In genomic region chr9:34896112-34896511, GRCh38 we compare ENCODE assay signal across 18 cellular contexts.
DNase-seq lines count a peak whose midpoint lies in the region; ATAC-seq and TF ChIP-seq lines count a peak whose summit lies in the region.
"Had no signal": no experiment of that assay in that cellular context is flagged by ENCODE, and none has a peak within 500 bp of the region (broad histone marks: within the 10 kb centered on the region; RNA-seq: fewer than 3 reads in every experiment).

No MANE protein-coding gene starts in this region.

- H3K27ac Mint-ChIP-seq in endodermal cell (no peak overlapping the region), natural killer cell (no peak overlapping the region)
- H3K27ac Mint-ChIP-seq: activated naive CD4-positive, alpha-beta T cell treated with anti-CD3 and anti-CD28 coated beads, Interleukin-2, amount 50 U/mL, for 24 hours had no signal

- no peak overlapping the region for H3K4me3 ChIP-seq in left ventricle myocardium inferior
- no peak overlapping the region for H3K4me3 ChIP-seq in OCI-LY3 (ENCODE audit: low read length)
- H3K4me3 ChIP-seq in endodermal cell (ENCODE audit: low read length): no peak overlapping the region
- no peak overlapping the region for H3K4me3 ChIP-seq in suprapubic skin
- H3K4me3 ChIP-seq in adrenal gland: no peak overlapping the region
- H3K4me3 ChIP-seq: Peyer's patch, right lobe of liver had no signal

- H3K4me1 ChIP-seq in left ventricle myocardium inferior (no peaks in the 10 kb centered on the region), OCI-LY3 (ENCODE audit: low read length) (no peaks in the 10 kb centered on the region), endodermal cell (ENCODE audit: control insufficient read depth, insufficient read depth, low read length) (no peaks in the 10 kb centered on the region), suprapubic skin (no peaks in the 10 kb centered on the region), adrenal gland (replicated peaks in 1 of 2) (no peaks in the 10 kb centered on the region)
- H3K4me1 ChIP-seq: Peyer's patch, right lobe of liver had no signal

- H3K9ac ChIP-seq in OCI-LY3 (ENCODE audit: low read length) (no peak overlapping the region), endodermal cell (ENCODE audit: extremely low read depth, low read length, poor library complexity, severe bottlenecking) (no peak overlapping the region)

- no peaks in the 10 kb centered on the region for H3K36me3 ChIP-seq in left ventricle myocardium inferior
- no peaks in the 10 kb centered on the region for H3K36me3 ChIP-seq in OCI-LY3 (replicated peaks; ENCODE audit: low read depth, low read length)
- H3K36me3 ChIP-seq in endodermal cell (ENCODE audit: control insufficient read depth, insufficient read depth, low read length): no peaks in the 10 kb centered on the region
- H3K36me3 ChIP-seq in suprapubic skin: no peaks in the 10 kb centered on the region
- no peaks in the 10 kb centered on the region for H3K36me3 ChIP-seq in adrenal gland (replicated peaks in 1 of 2)
- H3K36me3 ChIP-seq: Peyer's patch, right lobe of liver had no signal

- TF ChIP-seq CTCF in left ventricle myocardium inferior (IDR thresholded peaks at IDR 0.05; ENCODE audit: borderline replicate concordance): peak; percentile 39
- TF ChIP-seq CTCF in OCI-LY3 (IDR thresholded peaks at IDR 0.05; ENCODE audit: low read depth, low read length): peak; percentile 25; the same call in 1 of the 2 replicates
- TF ChIP-seq CTCF in endodermal cell (conservative IDR thresholded peaks at IDR 0.05): peak; percentile 64
- no peak for TF ChIP-seq CTCF in suprapubic skin (IDR thresholded peaks at IDR 0.05)
- TF ChIP-seq CTCF in adrenal gland (IDR thresholded peaks at IDR 0.05): no peak
- TF ChIP-seq CTCF in natural killer cell (IDR thresholded peaks at IDR 0.05): no peak

- 32 to 52% methylated on average over 2 of the region's 2 CpGs for WGBS in endodermal cell (ENCODE audit: insufficient coverage in 1 of 2, insufficient read length in 1 of 2), 2 experiments
- WGBS in suprapubic skin: 30% methylated on average over 2 of the region's 2 CpGs
- WGBS in adrenal gland, 4 donors: 18 to 23% (median 21%) methylated on average over 2 of the region's 2 CpGs

- H3K4me2 ChIP-seq in OCI-LY3 (ENCODE audit: low read length): no peak overlapping the region

- H2AFZ ChIP-seq in OCI-LY3 (ENCODE audit: low read depth, low read length): no peak overlapping the region

- no peak for ATAC-seq in left ventricle myocardium superior
- no peak for ATAC-seq in natural killer cell
- ATAC-seq: right lobe of liver had no signal

- H3K79me2 ChIP-seq in OCI-LY3 (ENCODE audit: low read length): no peaks in the 10 kb centered on the region

- H3K9me3 Mint-ChIP-seq in endodermal cell (no peaks in the 10 kb centered on the region), natural killer cell (no peaks in the 10 kb centered on the region)
- H3K9me3 Mint-ChIP-seq: activated naive CD4-positive, alpha-beta T cell treated with anti-CD3 and anti-CD28 coated beads, Interleukin-2, amount 50 U/mL, for 24 hours had no signal

- H4K20me1 ChIP-seq in OCI-LY3 (ENCODE audit: insufficient read depth, low read length): no peaks in the 10 kb centered on the region

- TF ChIP-seq POLR2A in suprapubic skin (IDR thresholded peaks at IDR 0.05) (no peak), adrenal gland (IDR thresholded peaks at IDR 0.05) (no peak)

- peaks cover 63% of the 10 kb centered on the region for H3K27me3 ChIP-seq in left ventricle myocardium inferior (ENCODE audit: low read depth)
- peaks cover 51% of the 10 kb centered on the region for H3K27me3 ChIP-seq in OCI-LY3 (ENCODE audit: low read depth, low read length)
- peaks cover 65% of the 10 kb centered on the region for H3K27me3 ChIP-seq in endodermal cell (ENCODE audit: control insufficient read depth, insufficient read depth, low read length, poor library complexity, severe bottlenecking)
- H3K27me3 ChIP-seq in suprapubic skin: no peaks in the 10 kb centered on the region
- H3K27me3 ChIP-seq in adrenal gland: peaks cover 11% of the 10 kb centered on the region
- H3K27me3 ChIP-seq: Peyer's patch, right lobe of liver had no signal

- no peaks in the 10 kb centered on the region for H3K4me1 Mint-ChIP-seq in endodermal cell
- H3K4me1 Mint-ChIP-seq in natural killer cell: no peaks in the 10 kb centered on the region
- H3K4me1 Mint-ChIP-seq: activated naive CD4-positive, alpha-beta T cell treated with anti-CD3 and anti-CD28 coated beads, Interleukin-2, amount 50 U/mL, for 24 hours had no signal

- H3K27ac ChIP-seq in left ventricle myocardium inferior (replicated peaks) (no peak overlapping the region), OCI-LY3 (ENCODE audit: low read length) (no peak overlapping the region), endodermal cell (ENCODE audit: low read depth, low read length) (no peak overlapping the region), suprapubic skin (no peak overlapping the region), adrenal gland (no peak overlapping the region)
- H3K27ac ChIP-seq: Peyer's patch, right lobe of liver had no signal

- no peak overlapping the region for H3K4me3 Mint-ChIP-seq in endodermal cell
- H3K4me3 Mint-ChIP-seq in natural killer cell: no peak overlapping the region
- H3K4me3 Mint-ChIP-seq: activated naive CD4-positive, alpha-beta T cell treated with anti-CD3 and anti-CD28 coated beads, Interleukin-2, amount 50 U/mL, for 24 hours had no signal

- no peak for DNase-seq in left ventricle myocardium inferior
- DNase-seq in left ventricle myocardium superior: no peak
- DNase-seq in endodermal cell: no peak
- no peak for DNase-seq in suprapubic skin (ENCODE audit: low spot score in 2 of 2)
- DNase-seq in adrenal gland: no peak
- DNase-seq in activated naive CD4-positive, alpha-beta T cell (lab: John Stamatoyannopoulos, UW): no peak
- DNase-seq in natural killer cell: no peak
- DNase-seq: activated CD4-positive, alpha-beta T cell treated with anti-CD3 and anti-CD28 coated beads for 1 hour; Calu3; effector CD8-positive, alpha-beta T cell; mesenchymal stem cell; NCI-H1105 treated with DMSO at 0.1 percent for 48 hours; NCI-H345; Peyer's patch; right lobe of liver; stimulated activated CD4-positive, alpha-beta T cell treated with anti-CD3 and anti-CD28 coated beads, Interleukin-4, amount 100 ng/mL, for 1 hour had no signal

- H3K36me3 Mint-ChIP-seq in endodermal cell (ENCODE audit: low read depth) (no peaks in the 10 kb centered on the region), natural killer cell (no peaks in the 10 kb centered on the region)
- H3K36me3 Mint-ChIP-seq: activated naive CD4-positive, alpha-beta T cell treated with anti-CD3 and anti-CD28 coated beads, Interleukin-2, amount 50 U/mL, for 24 hours had no signal

- intact Hi-C loops in left ventricle myocardium inferior (cut with micrococcal nuclease) (loop anchor here (5.0 kb wide), 1 partner anchor 91 kb away; the partner anchor contains the start of gene DNAJB5), left ventricle myocardium superior (cut with micrococcal nuclease) (no loop called here), adrenal gland (cut with DNase I) (loop anchor here (5.0 kb wide), 2 partner anchors 81 to 201 kb away; partner anchors contain the start of gene PIGO (in 1 of the 2)), natural killer cell (cut with micrococcal nuclease) (loop anchor here (10.0 kb wide), 1 partner anchor 659 kb away; no protein-coding TSS in a partner anchor)

- no peaks in the 10 kb centered on the region for H3K9me3 ChIP-seq in left ventricle myocardium inferior (replicated peaks)
- H3K9me3 ChIP-seq in OCI-LY3 (ENCODE audit: insufficient read depth, low read length): no peaks in the 10 kb centered on the region
- no peaks in the 10 kb centered on the region for H3K9me3 ChIP-seq in endodermal cell (ENCODE audit: control insufficient read depth, low read length)
- no peaks in the 10 kb centered on the region for H3K9me3 ChIP-seq in suprapubic skin
- no peaks in the 10 kb centered on the region for H3K9me3 ChIP-seq in adrenal gland (replicated peaks in 1 of 3)
- H3K9me3 ChIP-seq: Peyer's patch, right lobe of liver had no signal

- H3K27me3 Mint-ChIP-seq in endodermal cell (ENCODE audit: insufficient read depth) (peaks cover 60% of the 10 kb centered on the region), natural killer cell (ENCODE audit: low read depth in 2 of 2) (peaks cover 28 to 40% of the 10 kb centered on the region in 2 donors)

- TF ChIP-seq EP300 in suprapubic skin (IDR thresholded peaks at IDR 0.05): no peak

Comparison
In these comparisons a context has a peak if more than half of its experiments do, and no peak if none do; other contexts are left out.
1. CTCF ChIP-seq: peak in left ventricle myocardium inferior (single experiment), OCI-LY3 (single experiment) and endodermal cell (single experiment); none in suprapubic skin (0 of 2), adrenal gland (0 of 6) and natural killer cell (single experiment).